ENCODE assay signal across 1 cellular context in genomic region chr4:147617173-147617840, GRCh38.
TF ChIP-seq lines count a peak whose summit lies in the region.

TMEM184C (plus strand) TSS chr4:147617397; CDS start chr4:147617957, 560 bp downstream.

TF ChIP-seq in H1, 55 proteins besides CTCF, POLR2A, EP300 and RAD21 (continued from another document):
- TF ChIP-seq ATF2 (IDR thresholded peaks at IDR 0.05; ENCODE audit: low read length) (no peak), GTF2F1 (IDR thresholded peaks at IDR 0.05; ENCODE audit: borderline replicate concordance, low read depth, low read length) (no peak), EGR1 (IDR thresholded peaks at IDR 0.05; ENCODE audit: borderline replicate concordance, low read depth, low read length) (no peak), RFX5 (IDR thresholded peaks at IDR 0.05; ENCODE audit: borderline replicate concordance, low read depth, low read length) (no peak), ATF3 (IDR thresholded peaks at IDR 0.05; ENCODE audit: insufficient read depth, low read depth, low read length) (no peak), RBBP5 (IDR thresholded peaks at IDR 0.05; ENCODE audit: borderline replicate concordance, low read depth, low read length) (peak; percentile 33; the same call in 1 of the 2 replicates), JUND (IDR thresholded peaks at IDR 0.05; ENCODE audit: low read length) (0 out of 2 replicates have a peak, but pooled peaks have one; percentile 45), PHF8 (conservative IDR thresholded peaks at IDR 0.05; ENCODE audit: low read depth, low read length) (peak; percentile 80), GABPA (IDR thresholded peaks at IDR 0.05; ENCODE audit: borderline replicate concordance, insufficient read depth, low read length) (peak; percentile 76; the same call in 1 of the 2 replicates), MAX (IDR thresholded peaks at IDR 0.05) (no peak; the same call in 1 of the 2 replicates), MAFK (IDR thresholded peaks at IDR 0.05; ENCODE audit: low read depth, low read length) (no peak), KDM4A (IDR thresholded peaks at IDR 0.05; ENCODE audit: low read depth, low read length, severe bottlenecking) (peak; percentile 75), NANOG (IDR thresholded peaks at IDR 0.05; ENCODE audit: insufficient read depth, low read depth, low read length, poor library complexity, severe bottlenecking) (no peak), CREB1 (IDR thresholded peaks at IDR 0.05) (peak; percentile 39), TEAD4 (IDR thresholded peaks at IDR 0.05; ENCODE audit: low read depth, low read length) (no peak), CEBPB (IDR thresholded peaks at IDR 0.05; ENCODE audit: low read depth, low read length) (peak; percentile 61), SIRT6 (IDR thresholded peaks at IDR 0.05; ENCODE audit: low read length) (no peak), E2F6 (IDR thresholded peaks at IDR 0.05) (0 out of 2 replicates have a peak, but pooled peaks have one; percentile 10), BRCA1 (IDR thresholded peaks at IDR 0.05; ENCODE audit: low read depth, low read length) (no peak), FOSL1 (IDR thresholded peaks at IDR 0.05; ENCODE audit: insufficient read depth, low read depth, low read length) (no peak), YY1 (IDR thresholded peaks at IDR 0.05; ENCODE audit: low read depth, low read length) (no peak), RNF2 (IDR thresholded peaks at IDR 0.05; ENCODE audit: borderline replicate concordance, low read depth, low read length, missing control alignments, poor library complexity, severe bottlenecking) (no peak), SP1 (IDR thresholded peaks at IDR 0.05; ENCODE audit: low read depth, low read length) (no peak), TAF1 (IDR thresholded peaks at IDR 0.05; ENCODE audit: low read depth, low read length) (peak; percentile 76), SP4 (IDR thresholded peaks at IDR 0.05; ENCODE audit: low read length) (0 out of 2 replicates have a peak, but pooled peaks have one; percentile 43), CHD7 (IDR thresholded peaks at IDR 0.05; ENCODE audit: insufficient replicate concordance, low read length) (no peak), NRF1 (IDR thresholded peaks at IDR 0.05; ENCODE audit: low read depth, low read length) (no peak), CTBP2 (IDR thresholded peaks at IDR 0.05; ENCODE audit: borderline replicate concordance, insufficient read depth, insufficient read length, low read length) (no peak), CHD2 (IDR thresholded peaks at IDR 0.05; ENCODE audit: low read length) (peak; percentile 44; the same call in 1 of the 2 replicates), SP2 (IDR thresholded peaks at IDR 0.05; ENCODE audit: low read length) (peak; percentile 34; the same call in 1 of the 2 replicates), CBX5 (IDR thresholded peaks at IDR 0.05; ENCODE audit: low read depth, low read length) (no peak), KDM5A (IDR thresholded peaks at IDR 0.05; ENCODE audit: low read length) (0 out of 2 replicates have a peak, but pooled peaks have one; percentile 19), BCL11A (IDR thresholded peaks at IDR 0.05; ENCODE audit: low read depth in 2 of 2, low read length in 2 of 2) (no peak)
